In the genomic region with DNA sequence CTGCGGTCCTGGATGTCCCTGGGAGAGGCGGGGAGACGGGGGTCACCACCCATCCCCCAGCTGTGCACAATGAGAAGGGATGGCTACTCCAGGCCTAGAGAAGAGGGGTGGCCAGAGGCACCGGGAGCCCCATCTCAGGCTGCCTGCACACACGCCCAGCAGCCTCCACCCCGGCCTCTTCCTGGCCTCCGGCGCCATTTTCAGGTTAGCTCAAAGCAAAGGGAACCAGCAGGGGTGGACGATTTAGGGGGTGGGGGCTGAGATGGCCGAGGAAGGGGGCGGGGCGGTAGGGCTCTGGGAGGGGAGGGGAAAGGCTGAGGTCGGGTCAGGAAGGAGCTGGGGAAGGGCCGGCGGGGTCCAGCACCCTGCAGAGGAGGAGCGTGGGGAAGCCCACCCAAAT, we compare ENCODE assay signal across 1 cellular context.
TF ChIP-seq lines count a peak whose summit lies in the region.

No MANE protein-coding gene starts in this region.

TF ChIP-seq in GM12878, 131 proteins besides CTCF, POLR2A, EP300 and RAD21 (continued from another document):
- TF ChIP-seq, protein P1, sequence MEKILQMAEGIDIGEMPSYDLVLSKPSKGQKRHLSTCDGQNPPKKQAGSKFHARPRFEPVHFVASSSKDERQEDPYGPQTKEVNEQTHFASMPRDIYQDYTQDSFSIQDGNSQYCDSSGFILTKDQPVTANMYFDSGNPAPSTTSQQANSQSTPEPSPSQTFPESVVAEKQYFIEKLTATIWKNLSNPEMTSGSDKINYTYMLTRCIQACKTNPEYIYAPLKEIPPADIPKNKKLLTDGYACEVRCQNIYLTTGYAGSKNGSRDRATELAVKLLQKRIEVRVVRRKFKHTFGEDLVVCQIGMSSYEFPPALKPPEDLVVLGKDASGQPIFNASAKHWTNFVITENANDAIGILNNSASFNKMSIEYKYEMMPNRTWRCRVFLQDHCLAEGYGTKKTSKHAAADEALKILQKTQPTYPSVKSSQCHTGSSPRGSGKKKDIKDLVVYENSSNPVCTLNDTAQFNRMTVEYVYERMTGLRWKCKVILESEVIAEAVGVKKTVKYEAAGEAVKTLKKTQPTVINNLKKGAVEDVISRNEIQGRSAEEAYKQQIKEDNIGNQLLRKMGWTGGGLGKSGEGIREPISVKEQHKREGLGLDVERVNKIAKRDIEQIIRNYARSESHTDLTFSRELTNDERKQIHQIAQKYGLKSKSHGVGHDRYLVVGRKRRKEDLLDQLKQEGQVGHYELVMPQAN (conservative IDR thresholded peaks at IDR 0.05), result no peak
- TF ChIP-seq YY1 (IDR thresholded peaks at IDR 0.05; ENCODE audit: low read depth, low read length) (0 out of 2 replicates have a peak, but pooled peaks have one; percentile 10), USF1 (IDR thresholded peaks at IDR 0.05; ENCODE audit: borderline replicate concordance, extremely low read length, insufficient read depth, low read depth, low read length) (no peak), RBBP5 (conservative IDR thresholded peaks at IDR 0.05) (no peak), SP1 (IDR thresholded peaks at IDR 0.05; ENCODE audit: low read depth, low read length) (no peak)
- TF ChIP-seq, protein P2, sequence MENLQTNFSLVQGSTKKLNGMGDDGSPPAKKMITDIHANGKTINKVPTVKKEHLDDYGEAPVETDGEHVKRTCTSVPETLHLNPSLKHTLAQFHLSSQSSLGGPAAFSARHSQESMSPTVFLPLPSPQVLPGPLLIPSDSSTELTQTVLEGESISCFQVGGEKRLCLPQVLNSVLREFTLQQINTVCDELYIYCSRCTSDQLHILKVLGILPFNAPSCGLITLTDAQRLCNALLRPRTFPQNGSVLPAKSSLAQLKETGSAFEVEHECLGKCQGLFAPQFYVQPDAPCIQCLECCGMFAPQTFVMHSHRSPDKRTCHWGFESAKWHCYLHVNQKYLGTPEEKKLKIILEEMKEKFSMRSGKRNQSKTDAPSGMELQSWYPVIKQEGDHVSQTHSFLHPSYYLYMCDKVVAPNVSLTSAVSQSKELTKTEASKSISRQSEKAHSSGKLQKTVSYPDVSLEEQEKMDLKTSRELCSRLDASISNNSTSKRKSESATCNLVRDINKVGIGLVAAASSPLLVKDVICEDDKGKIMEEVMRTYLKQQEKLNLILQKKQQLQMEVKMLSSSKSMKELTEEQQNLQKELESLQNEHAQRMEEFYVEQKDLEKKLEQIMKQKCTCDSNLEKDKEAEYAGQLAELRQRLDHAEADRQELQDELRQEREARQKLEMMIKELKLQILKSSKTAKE (IDR thresholded peaks at IDR 0.05; ENCODE audit: low read depth, poor library complexity, severe bottlenecking), result no peak
